Comparison of ENCODE assay signal across 7 cellular contexts in genomic region chr1:53328009-53328489, GRCh38.
DNase-seq lines count a peak whose midpoint lies in the region; ATAC-seq and FAIRE-seq lines count a peak whose summit lies in the region.

TSS of gene LRP8 (minus strand) at chr1:53328070. CDS start at chr1:53327912, 158 bp downstream.

- peak; percentile 31 for ATAC-seq in HG02884 (IDR thresholded peaks at IDR 0.05; ENCODE audit: unreplicated experiment)

- DNase-seq in GM18507 (ENCODE audit: extremely low spot score, insufficient read length, low read depth), result peak; percentile 73
- DNase-seq in NCI-H2171 treated with DMSO at 0.1 percent for 48 hours (lab: John Stamatoyannopoulos, UW), result peak; percentile 66
- DNase-seq in activated CD4-positive, CD25-positive, alpha-beta regulatory T cell treated with anti-CD3 and anti-CD28 coated beads, Interleukin-2, amount 50 U/mL, for 16 hours (ENCODE audit: low read depth, low spot score), result peak; percentile 62
- DNase-seq in cerebellar cortex (ENCODE audit: low spot score), result peak; percentile 55
- DNase-seq in kidney tubule cell (ENCODE audit: low spot score), result peak; percentile 80
- peak; percentile 83 to 89 for DNase-seq in stimulated activated CD4-positive, alpha-beta T cell treated with anti-CD3 and anti-CD28 coated beads, Interleukin-2, amount 100 ng/mL, for 24 hours

- peak; percentile 83 for FAIRE-seq in GM18507 (lab: Jason Lieb, UNC)

Comparison
In these comparisons a context has a peak if more than half of its experiments do, and no peak if none do; other contexts are left out.
1. Peak in every context shown above with its lines: DNase-seq and ATAC-seq.